Comparison of ENCODE assay signal across 1 cellular context in genomic region chr20:36183155-36183944, GRCh38.
A peak's percentile ranks its signal among the peaks of the same experiment; 100 is the strongest.
TF ChIP-seq lines count a peak whose summit lies in the region.

No MANE protein-coding gene starts in this region.

TF ChIP-seq in HepG2, 621 proteins besides CTCF, POLR2A, EP300 and RAD21 (continued from another document and continues in another):
- TF ChIP-seq POLR2G (IDR thresholded peaks at IDR 0.05; ENCODE audit: low read depth, low read length), result no peak; the same call in 1 of the 2 replicates
- peak; percentile 99 for TF ChIP-seq ZNF280D (CRISPR knock-in tag; IDR thresholded peaks at IDR 0.05)
- TF ChIP-seq ATF3 (CRISPR knock-in tag; IDR thresholded peaks at IDR 0.05), result peak; percentile 75
- TF ChIP-seq ZNF710 (CRISPR knock-in tag; IDR thresholded peaks at IDR 0.05; ENCODE audit: borderline replicate concordance), result 0 out of 2 replicates have a peak, but pooled peaks have one; percentile 12
- TF ChIP-seq SMAD1 (CRISPR knock-in tag; IDR thresholded peaks at IDR 0.05; ENCODE audit: borderline replicate concordance, low read depth), result 0 out of 2 replicates have a peak, but pooled peaks have one; percentile 50
- TF ChIP-seq CCDC6 (CRISPR knock-in tag; IDR thresholded peaks at IDR 0.05), result 0 out of 2 replicates have a peak, but pooled peaks have one; percentile 55
- no peak for TF ChIP-seq ATF7 (IDR thresholded peaks at IDR 0.05)
- TF ChIP-seq ATF7 (CRISPR knock-in tag; IDR thresholded peaks at IDR 0.05), result peak; percentile 66; the same call in 1 of the 2 replicates
- peak; percentile 17; the same call in 1 of the 2 replicates for TF ChIP-seq HHEX (CRISPR knock-in tag; IDR thresholded peaks at IDR 0.05)
- TF ChIP-seq ZNF556 (CRISPR knock-in tag; IDR thresholded peaks at IDR 0.05; ENCODE audit: borderline replicate concordance), result peak; percentile 87
- TF ChIP-seq ZNF235 (CRISPR knock-in tag; IDR thresholded peaks at IDR 0.05; ENCODE audit: borderline replicate concordance), result no peak
- TF ChIP-seq ZNF275 (CRISPR knock-in tag; IDR thresholded peaks at IDR 0.05; ENCODE audit: borderline replicate concordance), result no peak; the same call in 1 of the 2 replicates
- TF ChIP-seq PLSCR1 (CRISPR knock-in tag; IDR thresholded peaks at IDR 0.05; ENCODE audit: borderline replicate concordance), result no peak
- no peak for TF ChIP-seq MTA3 (CRISPR knock-in tag; IDR thresholded peaks at IDR 0.05)
- TF ChIP-seq ZNF280B (CRISPR knock-in tag; IDR thresholded peaks at IDR 0.05; ENCODE audit: borderline replicate concordance), result no peak; the same call in 1 of the 2 replicates
- peak; percentile 98 for TF ChIP-seq ZBTB21 (CRISPR knock-in tag; IDR thresholded peaks at IDR 0.05)
- TF ChIP-seq KDM2A (CRISPR knock-in tag; IDR thresholded peaks at IDR 0.05; ENCODE audit: borderline replicate concordance, low read depth), result peak; percentile 84; the same call in 1 of the 2 replicates
- TF ChIP-seq ZBTB7A (CRISPR knock-in tag; IDR thresholded peaks at IDR 0.05), result peak; percentile 69; the same call in 1 of the 2 replicates
- TF ChIP-seq NKX3-1 (CRISPR knock-in tag; IDR thresholded peaks at IDR 0.05), result no peak
- TF ChIP-seq ZNF737 (CRISPR knock-in tag; IDR thresholded peaks at IDR 0.05; ENCODE audit: borderline replicate concordance), result no peak
- peak; percentile 93 for TF ChIP-seq NFKBIZ (CRISPR knock-in tag; IDR thresholded peaks at IDR 0.05)
- no peak for TF ChIP-seq ZNF430 (CRISPR knock-in tag; IDR thresholded peaks at IDR 0.05)
- no peak for TF ChIP-seq CENPX (CRISPR knock-in tag; IDR thresholded peaks at IDR 0.05)
- TF ChIP-seq ZNF33B (CRISPR knock-in tag; IDR thresholded peaks at IDR 0.05), result no peak
- TF ChIP-seq MIXL1 (CRISPR knock-in tag; IDR thresholded peaks at IDR 0.05), result peak; percentile 95
- 0 out of 2 replicates have a peak, but pooled peaks have one; percentile 31 for TF ChIP-seq ZNF550 (CRISPR knock-in tag; IDR thresholded peaks at IDR 0.05; ENCODE audit: borderline replicate concordance)
- peak; percentile 94; the same call in 1 of the 2 replicates for TF ChIP-seq ZNF292 (CRISPR knock-in tag; IDR thresholded peaks at IDR 0.05; ENCODE audit: borderline replicate concordance, low read depth)
- TF ChIP-seq ZNF574 (CRISPR knock-in tag; IDR thresholded peaks at IDR 0.05), result peak; percentile 83
- 0 out of 2 replicates have a peak, but pooled peaks have one; percentile 51 for TF ChIP-seq ZNF589 (CRISPR knock-in tag; conservative IDR thresholded peaks at IDR 0.05)
- no peak for TF ChIP-seq ZSCAN22 (CRISPR knock-in tag; IDR thresholded peaks at IDR 0.05)
- TF ChIP-seq ZSCAN9 (CRISPR knock-in tag; IDR thresholded peaks at IDR 0.05; ENCODE audit: borderline replicate concordance), result peak; percentile 86; the same call in 1 of the 2 replicates
- peak; percentile 93; the same call in 1 of the 2 replicates for TF ChIP-seq ZBTB20 (CRISPR knock-in tag; IDR thresholded peaks at IDR 0.05; ENCODE audit: borderline replicate concordance, low read depth)
- no peak for TF ChIP-seq ZNF24 (IDR thresholded peaks at IDR 0.05)
- TF ChIP-seq FOXJ3 (CRISPR knock-in tag; IDR thresholded peaks at IDR 0.05; ENCODE audit: borderline replicate concordance), result no peak
- peak; percentile 81; the same call in 1 of the 2 replicates for TF ChIP-seq ZNF329 (CRISPR knock-in tag; IDR thresholded peaks at IDR 0.05; ENCODE audit: low read depth)
- TF ChIP-seq ZNF512B (CRISPR knock-in tag; IDR thresholded peaks at IDR 0.05; ENCODE audit: borderline replicate concordance), result peak; percentile 99; the same call in 1 of the 2 replicates
- peak; percentile 78 for TF ChIP-seq CREB1 (IDR thresholded peaks at IDR 0.05)
- peak; percentile 84 for TF ChIP-seq CREB1 (CRISPR knock-in tag; IDR thresholded peaks at IDR 0.05)
- TF ChIP-seq FOXP4 (CRISPR knock-in tag; IDR thresholded peaks at IDR 0.05), result peak; percentile 78
- TF ChIP-seq FOXK2 (IDR thresholded peaks at IDR 0.05), result peak; percentile 58; the same call in 1 of the 2 replicates
- TF ChIP-seq HDAC1 (CRISPR knock-in tag; IDR thresholded peaks at IDR 0.05), result peak; percentile 96
- TF ChIP-seq GATAD2A (CRISPR knock-in tag; IDR thresholded peaks at IDR 0.05), result peak; percentile 96
- TF ChIP-seq HNF4G (IDR thresholded peaks at IDR 0.05; ENCODE audit: borderline replicate concordance, low read depth, low read length), result peak; percentile 99
- TF ChIP-seq HNF4G (CRISPR knock-in tag; IDR thresholded peaks at IDR 0.05; ENCODE audit: borderline replicate concordance, low read depth), result peak; percentile 98
- peak; percentile 81; the same call in 1 of the 2 replicates for TF ChIP-seq REPIN1 (CRISPR knock-in tag; IDR thresholded peaks at IDR 0.05; ENCODE audit: borderline replicate concordance, low read depth)
- TF ChIP-seq AGO2 (optimal IDR thresholded peaks at IDR 0.05; ENCODE audit: low read depth, low read length), result no peak
- TF ChIP-seq THAP7 (CRISPR knock-in tag; IDR thresholded peaks at IDR 0.05), result peak; percentile 95
- peak; percentile 90 for TF ChIP-seq ZNF883 (CRISPR knock-in tag; IDR thresholded peaks at IDR 0.05; ENCODE audit: not compliant biosample characterization)
